Comparison of ENCODE assay signal across 9 cellular contexts in genomic region chr7:150755473-150756099, GRCh38. TPM values are rescaled to one million over a fixed set of nuclear protein-coding genes. Genes with fewer than 3 reads are reported as not detected.
DNase-seq lines count a peak whose midpoint lies in the region; ATAC-seq and TF ChIP-seq lines count a peak whose summit lies in the region.
"Had no signal": no experiment of that assay in that cellular context is flagged by ENCODE, and none has a peak within 500 bp of the region (broad histone marks: within the 10 kb centered on the region; RNA-seq: fewer than 3 reads in every experiment).

No MANE protein-coding gene starts in this region.

- H3K4me3 Mint-ChIP-seq in stimulated activated naive CD8-positive, alpha-beta T cell treated with anti-CD3 and anti-CD28 coated beads, Interleukin-15, amount 100 ng/mL, for 72 hours, result peak overlapping the region; percentile 80

- no peaks in the 10 kb centered on the region for H3K9me3 Mint-ChIP-seq in stimulated activated naive CD8-positive, alpha-beta T cell treated with anti-CD3 and anti-CD28 coated beads, Interleukin-15, amount 100 ng/mL, for 72 hours

- H3K27ac Mint-ChIP-seq in stimulated activated naive CD8-positive, alpha-beta T cell treated with anti-CD3 and anti-CD28 coated beads, Interleukin-15, amount 100 ng/mL, for 72 hours, result peak overlapping the region; percentile 96 to 98

- ATAC-seq in HG02610 (IDR thresholded peaks at IDR 0.05; ENCODE audit: unreplicated experiment) (peak; percentile 57), esophagus mucosa (peak; percentile 52)
- peak; percentile 61 to 71 for ATAC-seq in activated CD4-positive, CD25-positive, alpha-beta regulatory T cell treated with anti-CD3 and anti-CD28 coated beads, Interleukin-2, amount 50 U/mL, for 24 hours
- ATAC-seq in stimulated activated naive CD8-positive, alpha-beta T cell treated with anti-CD3 and anti-CD28 coated beads, Interleukin-15, amount 100 ng/mL, for 72 hours, result peak; percentile 86

- intact Hi-C loops in lower leg skin (cut with DNase I; ENCODE audit: low total_unique reads), result no loop called here

- no peak for TF ChIP-seq POLR2A in lower leg skin (IDR thresholded peaks at IDR 0.05)

- no peak overlapping the region for H3K4me3 ChIP-seq in lower leg skin (ENCODE audit: low read depth, poor library complexity, severe bottlenecking)
- H3K4me3 ChIP-seq: pancreas had no signal

- TF ChIP-seq CTCF in lower leg skin (IDR thresholded peaks at IDR 0.05), result no peak

- no peaks in the 10 kb centered on the region for H3K27me3 Mint-ChIP-seq in stimulated activated naive CD8-positive, alpha-beta T cell treated with anti-CD3 and anti-CD28 coated beads, Interleukin-15, amount 100 ng/mL, for 72 hours

- WGBS in lower leg skin, 2 donors, result 78 to 79% methylated on average over 4 of the region's 4 CpGs

- H3K4me1 Mint-ChIP-seq in stimulated activated naive CD8-positive, alpha-beta T cell treated with anti-CD3 and anti-CD28 coated beads, Interleukin-15, amount 100 ng/mL, for 72 hours, result peaks cover 54% of the 10 kb centered on the region

- peak; percentile 66 to 82 for DNase-seq in stimulated activated naive CD8-positive, alpha-beta T cell treated with anti-CD3 and anti-CD28 coated beads, Interleukin-15, amount 100 ng/mL, for 72 hours
- DNase-seq in NCI-H2171 (lab: John Stamatoyannopoulos, UW), result no peak
- DNase-seq in lower leg skin (ENCODE audit: low spot score in 2 of 2), result no peak
- no peak for DNase-seq in hepatic stellate cell (ENCODE audit: low spot score)
- no peak for DNase-seq in AML-193 (lab: John Stamatoyannopoulos, UW)
- DNase-seq: pancreas had no signal

RNA-seq across cellular contexts. Expression of gene GIMAP5, which starts 18.4 kb away (rescaled TPM):
- 1.4 TPM for total RNA-seq in esophagus mucosa
- total RNA-seq in lower leg skin, result 10 to 100 TPM in 2 of 4 donors, 1 to 10 TPM in 2; 4.6 to 18.7 (median 10.9) TPM

RNA-seq across cellular contexts. Expression of gene GIMAP1, which starts 39.2 kb away (rescaled TPM):
- total RNA-seq in esophagus mucosa (0.44 TPM), lower leg skin (1 to 10 TPM; 1.5 to 4.6 (median 2.7) TPM)

RNA-seq across cellular contexts. Expression of gene TMEM176B, which starts 44.6 kb away (rescaled TPM):
- total RNA-seq in esophagus mucosa (4.2 TPM), lower leg skin (10 to 100 TPM in 1 of 4 donors, 1 to 10 TPM in 3; 2.5 to 16.6 (median 6.1) TPM)

RNA-seq across cellular contexts. Expression of gene TMEM176A, which starts 45.0 kb away (rescaled TPM):
- total RNA-seq in esophagus mucosa (2.6 TPM), lower leg skin (10 to 100 TPM in 2 of 4 donors, 1 to 10 TPM in 2; 4.8 to 10.2 (median 9.5) TPM)

Comparison
In these comparisons a context has a peak if more than half of its experiments do, and no peak if none do; other contexts are left out.
1. DNase-seq: peak in stimulated activated naive CD8-positive, alpha-beta T cell treated with anti-CD3 and anti-CD28 coated beads, Interleukin-15, amount 100 ng/mL, for 72 hours (2 of 2); none in NCI-H2171 (single experiment), lower leg skin (0 of 2), hepatic stellate cell (single experiment) and AML-193 (0 of 2).
2. Peak in every context shown above with its lines, with median percentiles within 50 percentile points of each other: ATAC-seq.